Comparison of ENCODE assay signal across 13 cellular contexts in genomic region chr3:126056681-126057546, GRCh38. TPM values are rescaled to one million over a fixed set of nuclear protein-coding genes. Genes with fewer than 3 reads are reported as not detected.
DNase-seq lines count a peak whose midpoint lies in the region; ATAC-seq and TF ChIP-seq lines count a peak whose summit lies in the region.
"Had no signal": no experiment of that assay in that cellular context is flagged by ENCODE, and none has a peak within 500 bp of the region (broad histone marks: within the 10 kb centered on the region; RNA-seq: fewer than 3 reads in every experiment).

No MANE protein-coding gene starts in this region.

- H3K27me3 ChIP-seq in H7 (ENCODE audit: control insufficient read depth, insufficient read depth, low read length) (no peaks in the 10 kb centered on the region), adrenal gland (no peaks in the 10 kb centered on the region), right atrium auricular region (no peaks in the 10 kb centered on the region)

- no peak overlapping the region for H3K27ac Mint-ChIP-seq in activated naive CD4-positive, alpha-beta T cell treated with anti-CD3 and anti-CD28 coated beads, Interleukin-2, amount 50 U/mL, for 72 hours
- H3K27ac Mint-ChIP-seq: activated T-helper 17 cell treated with anti-CD3 and anti-CD28 coated beads, Interleukin-2, amount 50 U/mL, for 72 hours had no signal

- H3K36me3 Mint-ChIP-seq in activated naive CD4-positive, alpha-beta T cell treated with anti-CD3 and anti-CD28 coated beads, Interleukin-2, amount 50 U/mL, for 72 hours: no peaks in the 10 kb centered on the region

- DNase-seq in H7 (peak; percentile 24), adrenal gland (peak; percentile 86 to 98 (median 97)), right atrium auricular region (ENCODE audit: low spot score) (peak; percentile 59), renal cortical epithelial cell (ENCODE audit: low read depth) (peak; percentile 6), activated T-cell treated with anti-CD3 and anti-CD28 coated beads for 4 hours (no peak), NCI-H526 (lab: John Stamatoyannopoulos, UW) (no peak), NCI-H510A (lab: John Stamatoyannopoulos, UW) (no peak)
- DNase-seq in activated naive CD4-positive, alpha-beta T cell treated with anti-CD3 and anti-CD28 coated beads, Interleukin-2, amount 50 U/mL, for 72 hours (ENCODE audit: low spot score in 2 of 2): no peak
- DNase-seq: glutamatergic neuron, midbrain, NCI-H1694 had no signal

- peak in 1 of 2 donors; percentile 48 for TF ChIP-seq POLR2A in adrenal gland (IDR thresholded peaks at IDR 0.05)

- TF ChIP-seq CTCF in adrenal gland (IDR thresholded peaks at IDR 0.05) (no peak), right atrium auricular region (IDR thresholded peaks at IDR 0.05) (no peak)

- H3K27ac ChIP-seq in adrenal gland (peak overlapping the region in 4 of 5 donors; percentile 60 to 95 (median 85)), right atrium auricular region (peak overlapping the region; percentile 40 to 52)
- H3K27ac ChIP-seq: VCaP had no signal

- no peaks in the 10 kb centered on the region for H3K9me3 Mint-ChIP-seq in activated naive CD4-positive, alpha-beta T cell treated with anti-CD3 and anti-CD28 coated beads, Interleukin-2, amount 50 U/mL, for 72 hours
- H3K9me3 Mint-ChIP-seq: activated T-helper 17 cell treated with anti-CD3 and anti-CD28 coated beads, Interleukin-2, amount 50 U/mL, for 72 hours had no signal

- 44 to 65% (median 47%) methylated on average over 5 to 15 of the region's 15 CpGs for whole genome bisulfite sequencing in adrenal gland, 4 donors

- H3K9me3 ChIP-seq in adrenal gland (replicated peaks in 1 of 3) (no peaks in the 10 kb centered on the region), right atrium auricular region (no peaks in the 10 kb centered on the region)

- H3K4me3 ChIP-seq in H7 (ENCODE audit: insufficient read depth, low read depth, low read length) (no peak overlapping the region), adrenal gland (no peak overlapping the region), right atrium auricular region (no peak overlapping the region)

- H3K4me1 ChIP-seq in adrenal gland (replicated peaks in 1 of 2) (peaks cover 16 to 21% of the 10 kb centered on the region in 2 donors), right atrium auricular region (peaks cover 0 to 37% of the 10 kb centered on the region in 2 donors)

- intact Hi-C loops in adrenal gland (cut with DNase I): no loop called here

- ATAC-seq in activated naive CD4-positive, alpha-beta T cell treated with anti-CD3 and anti-CD28 coated beads, Interleukin-2, amount 50 U/mL, for 72 hours: no peak
- ATAC-seq: activated T-helper 17 cell treated with anti-CD3 and anti-CD28 coated beads, Interleukin-2, amount 50 U/mL, for 72 hours had no signal

- no peaks in the 10 kb centered on the region for H3K36me3 ChIP-seq in H7 (replicated peaks; ENCODE audit: control insufficient read depth, insufficient read depth, low read length)
- no peaks in the 10 kb centered on the region for H3K36me3 ChIP-seq in adrenal gland (replicated peaks in 1 of 2)
- no peaks in the 10 kb centered on the region for H3K36me3 ChIP-seq in right atrium auricular region

RNA-seq across cellular contexts. Expression of gene SLC41A3, which starts 27.0 kb away (rescaled TPM):
- total RNA-seq in H7 (2014; rRNA removed; shearing (Covaris generic)): 30.8 and 32.7 TPM in 2 replicates
- total RNA-seq in adrenal gland: 100 to 1,000 TPM in 3 of 8 donors, 10 to 100 TPM in 5; 61.0 to 140 (median 97.1) TPM
- 10 to 100 TPM; 40.8 to 51.3 (median 48.9) TPM for polyA plus RNA-seq in adrenal gland
- total RNA-seq in right atrium auricular region: 10 to 100 TPM; 34.1 to 39.6 TPM
- total RNA-seq in renal cortical epithelial cell: 46.2 and 78.6 TPM in 2 replicates
- total RNA-seq in activated naive CD4-positive, alpha-beta T cell treated with anti-CD3 and anti-CD28 coated beads, Interleukin-2, amount 50 U/mL, for 72 hours: 10 to 100 TPM; 24.5 to 74.0 TPM

Comparison
In these comparisons a context has a peak if more than half of its experiments do, and no peak if none do; other contexts are left out.
1. DNase-seq: peak in H7 (single experiment), adrenal gland (7 of 7), right atrium auricular region (single experiment) and renal cortical epithelial cell (single experiment); none in activated T-cell treated with anti-CD3 and anti-CD28 coated beads for 4 hours (single experiment), NCI-H526 (0 of 2), NCI-H510A (single experiment) and activated naive CD4-positive, alpha-beta T cell treated with anti-CD3 and anti-CD28 coated beads, Interleukin-2, amount 50 U/mL, for 72 hours (0 of 2).